In the genomic region with DNA sequence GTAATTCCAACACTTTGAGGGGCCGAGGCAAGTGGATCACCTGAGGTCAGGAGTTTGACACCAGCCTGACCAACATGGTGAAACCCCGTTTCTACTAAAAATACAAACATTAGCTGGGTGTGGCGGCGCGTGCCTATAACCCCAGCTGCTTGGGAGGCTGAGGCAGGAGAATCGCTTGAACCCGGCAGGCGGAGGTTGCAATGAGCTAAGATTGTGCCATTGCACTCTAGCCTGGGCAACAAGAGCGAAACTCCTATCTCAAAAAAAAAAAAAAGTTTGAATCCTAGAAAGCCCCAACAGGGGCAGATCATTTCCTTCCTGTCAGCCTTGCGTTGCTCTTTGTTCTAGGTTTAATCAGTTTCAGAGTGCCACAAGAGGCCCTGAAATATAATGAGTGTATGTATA, we compare ENCODE assay signal across 7 cellular contexts. TPM values are rescaled to one million over a fixed set of nuclear protein-coding genes. Genes with fewer than 3 reads are reported as not detected.
DNase-seq lines count a peak whose midpoint lies in the region; ATAC-seq and TF ChIP-seq lines count a peak whose summit lies in the region.
"Not testable (repeated sequence)": the region's sequence is repeated elsewhere in the genome, so short reads cannot be mapped to it uniquely, and the experiment has no call there.

No MANE protein-coding gene starts in this region.

- not testable (repeated sequence) for H3K9me3 Mint-ChIP-seq in activated CD4-positive, alpha-beta T cell treated with anti-CD3 and anti-CD28 coated beads for 36 hours (ENCODE audit: low read depth); natural killer cell treated with Interleukin-12 subunit alpha and Interleukin-12 subunit beta and Interleukin-15 and Interleukin-18, amount 100 ng/mL, for 72 hours

- H3K79me2 ChIP-seq in OCI-LY7 (ENCODE audit: insufficient read depth, low read depth, low read length) = peaks cover 36% of the 10 kb centered on the region; the same call in 1 of the 2 replicates

- TF ChIP-seq CTCF in GM12864 (IDR thresholded peaks at IDR 0.05; ENCODE audit: low read depth, low read length, missing control alignments); OCI-LY7 (conservative IDR thresholded peaks at IDR 0.05; ENCODE audit: low read length): not testable (repeated sequence)

- H3K4me3 ChIP-seq in GM12864 (ENCODE audit: low read depth, low read length) = not testable (repeated sequence)
- H3K4me3 ChIP-seq in OCI-LY7 (ENCODE audit: low read depth, low read length, poor library complexity, severe bottlenecking) = peak overlapping the region; percentile 37
- H3K4me3 ChIP-seq in effector memory CD4-positive, alpha-beta T cell (ENCODE audit: insufficient read depth, low read depth, low read length, poor library complexity, severe bottlenecking) = peak overlapping the region; percentile 32

- H3K27me3 ChIP-seq in effector memory CD4-positive, alpha-beta T cell (replicated peaks; ENCODE audit: control insufficient read depth, insufficient read depth, low read length, poor library complexity, severe bottlenecking) = not testable (repeated sequence)

- not testable (repeated sequence) for H3K27ac ChIP-seq in OCI-LY7 (ENCODE audit: low read depth, low read length, poor library complexity, severe bottlenecking)
- H3K27ac ChIP-seq in effector memory CD4-positive, alpha-beta T cell (ENCODE audit: insufficient read depth, low read length, poor library complexity, severe bottlenecking) = peak overlapping the region; percentile 32

- ATAC-seq in HG02852 (IDR thresholded peaks at IDR 0.05; ENCODE audit: unreplicated experiment) = peak; percentile 47
- ATAC-seq in activated CD4-positive, alpha-beta T cell treated with anti-CD3 and anti-CD28 coated beads for 36 hours = peak; percentile 86
- peak; percentile 70 to 84 for ATAC-seq in natural killer cell treated with Interleukin-12 subunit alpha and Interleukin-12 subunit beta and Interleukin-15 and Interleukin-18, amount 100 ng/mL, for 72 hours

- H3K4me1 ChIP-seq in OCI-LY7 (ENCODE audit: insufficient read depth, low read length, poor library complexity, severe bottlenecking) = peaks cover 52% of the 10 kb centered on the region
- peaks cover 18% of the 10 kb centered on the region for H3K4me1 ChIP-seq in effector memory CD4-positive, alpha-beta T cell (ENCODE audit: control insufficient read depth, insufficient read depth, low read length, poor library complexity, severe bottlenecking)

- DNase-seq in GM12864 (ENCODE audit: low read depth) = peak; percentile 43
- peak; percentile 77 for DNase-seq in OCI-LY7 (ENCODE audit: low spot score)
- peak; percentile 19 for DNase-seq in activated CD4-positive, alpha-beta T cell treated with anti-CD3 and anti-CD28 coated beads for 36 hours
- DNase-seq in activated gamma-delta T cell treated with Interleukin-2 at 50 U/mL for 16 hours = peak; percentile 7
- peak in 1 of 3 donors; percentile 2 for DNase-seq in effector memory CD4-positive, alpha-beta T cell
- DNase-seq in natural killer cell treated with Interleukin-12 subunit alpha and Interleukin-12 subunit beta and Interleukin-15 and Interleukin-18, amount 100 ng/mL, for 72 hours (ENCODE audit: low spot score) = not testable (repeated sequence)

- intact Hi-C loops in OCI-LY7 (cut with micrococcal nuclease; ENCODE audit: unreplicated experiment) = loop anchor here (1.0 to 5.0 kb wide), 3 partner anchors 10 to 93 kb away; no protein-coding TSS in a partner anchor
- intact Hi-C loops in activated CD4-positive, alpha-beta T cell treated with anti-CD3 and anti-CD28 coated beads for 36 hours (cut with DNase I, micrococcal nuclease) = not testable (repeated sequence)

- H3K36me3 Mint-ChIP-seq in activated CD4-positive, alpha-beta T cell treated with anti-CD3 and anti-CD28 coated beads for 36 hours (ENCODE audit: low read depth) = peaks cover 27% of the 10 kb centered on the region
- H3K36me3 Mint-ChIP-seq in natural killer cell treated with Interleukin-12 subunit alpha and Interleukin-12 subunit beta and Interleukin-15 and Interleukin-18, amount 100 ng/mL, for 72 hours = not testable (repeated sequence)

- not testable (repeated sequence) for BruUV-seq in OCI-LY7 (replicated peaks; lab: Mats Ljungman, UMichigan)

- CTCF ChIA-PET in OCI-LY7 (lab: Charles Lee; ENCODE audit: unreplicated experiment) = not testable (repeated sequence)
- CTCF ChIA-PET in activated CD4-positive, alpha-beta T cell treated with anti-CD3 and anti-CD28 coated beads for 36 hours (lab: Charles Lee) = interaction anchor here (0.6 to 3.1 kb wide), 4 partner anchors 33 to 1309 kb away, joined by 3 to 12 read pairs (median 3); no protein-coding TSS in a partner anchor

- peaks cover 41% of the 10 kb centered on the region for H4K20me1 ChIP-seq in OCI-LY7 (ENCODE audit: insufficient read depth, low read length)

- H3K4me3 Mint-ChIP-seq in activated CD4-positive, alpha-beta T cell treated with anti-CD3 and anti-CD28 coated beads for 36 hours = not testable (repeated sequence)
- peak overlapping the region; percentile 43 for H3K4me3 Mint-ChIP-seq in natural killer cell treated with Interleukin-12 subunit alpha and Interleukin-12 subunit beta and Interleukin-15 and Interleukin-18, amount 100 ng/mL, for 72 hours

- not testable (repeated sequence) for H3K9me2 ChIP-seq in OCI-LY7 (ENCODE audit: insufficient read depth, low read length)

- not testable (repeated sequence) for H3K27me3 Mint-ChIP-seq in activated CD4-positive, alpha-beta T cell treated with anti-CD3 and anti-CD28 coated beads for 36 hours; natural killer cell treated with Interleukin-12 subunit alpha and Interleukin-12 subunit beta and Interleukin-15 and Interleukin-18, amount 100 ng/mL, for 72 hours

- H3K4me2 ChIP-seq in OCI-LY7 (ENCODE audit: low read length) = peak overlapping the region; percentile 59

- not testable (repeated sequence) for H3K9me3 ChIP-seq in OCI-LY7 (ENCODE audit: low read length); effector memory CD4-positive, alpha-beta T cell (ENCODE audit: control insufficient read depth, low read length)

- H3K4me1 Mint-ChIP-seq in activated CD4-positive, alpha-beta T cell treated with anti-CD3 and anti-CD28 coated beads for 36 hours = peaks cover 49% of the 10 kb centered on the region
- H3K4me1 Mint-ChIP-seq in natural killer cell treated with Interleukin-12 subunit alpha and Interleukin-12 subunit beta and Interleukin-15 and Interleukin-18, amount 100 ng/mL, for 72 hours (ENCODE audit: low read depth in 2 of 2) = peaks cover 42 to 44% of the 10 kb centered on the region in 2 donors

- peaks cover 56% of the 10 kb centered on the region for H3K36me3 ChIP-seq in OCI-LY7 (ENCODE audit: insufficient read depth, low read length)
- not testable (repeated sequence) for H3K36me3 ChIP-seq in effector memory CD4-positive, alpha-beta T cell (ENCODE audit: control insufficient read depth, insufficient read depth, low read length)

- not testable (repeated sequence) for H3K27ac Mint-ChIP-seq in activated CD4-positive, alpha-beta T cell treated with anti-CD3 and anti-CD28 coated beads for 36 hours
- H3K27ac Mint-ChIP-seq in natural killer cell treated with Interleukin-12 subunit alpha and Interleukin-12 subunit beta and Interleukin-15 and Interleukin-18, amount 100 ng/mL, for 72 hours = peak overlapping the region in 1 of 2 donors; percentile 25

- POLR2A ChIA-PET in OCI-LY7 (lab: Charles Lee) = interaction anchor here (0.6 to 1.7 kb wide), 6 partner anchors 34 to 1266 kb away, joined by 3 to 5 read pairs (median 4); a partner anchor contains a TSS
- POLR2A ChIA-PET in activated CD4-positive, alpha-beta T cell treated with anti-CD3 and anti-CD28 coated beads for 36 hours (lab: Charles Lee) = interaction anchor here (0.6 kb wide), 2 partner anchors 64 to 374 kb away, joined by 4 to 9 read pairs; no protein-coding TSS in a partner anchor

- not testable (repeated sequence) for H2AFZ ChIP-seq in OCI-LY7 (ENCODE audit: low read length)

RNA-seq across cellular contexts. Expression of a gene that starts 42.2 kb away (rescaled TPM):
- total RNA-seq in OCI-LY7 (2014; rRNA removed; shearing (Covaris generic)) = 19.3 and 26.1 TPM in 2 replicates
- total RNA-seq in OCI-LY7 (2022) = 32.2 and 36.8 TPM in 2 replicates
- 10 to 100 TPM; 41.4 to 43.5 TPM for total RNA-seq in activated CD4-positive, alpha-beta T cell treated with anti-CD3 and anti-CD28 coated beads for 36 hours
- total RNA-seq in natural killer cell treated with Interleukin-12 subunit alpha and Interleukin-12 subunit beta and Interleukin-15 and Interleukin-18, amount 100 ng/mL, for 72 hours = 10 to 100 TPM; 79.5 to 83.6 TPM
